In the genomic region with DNA sequence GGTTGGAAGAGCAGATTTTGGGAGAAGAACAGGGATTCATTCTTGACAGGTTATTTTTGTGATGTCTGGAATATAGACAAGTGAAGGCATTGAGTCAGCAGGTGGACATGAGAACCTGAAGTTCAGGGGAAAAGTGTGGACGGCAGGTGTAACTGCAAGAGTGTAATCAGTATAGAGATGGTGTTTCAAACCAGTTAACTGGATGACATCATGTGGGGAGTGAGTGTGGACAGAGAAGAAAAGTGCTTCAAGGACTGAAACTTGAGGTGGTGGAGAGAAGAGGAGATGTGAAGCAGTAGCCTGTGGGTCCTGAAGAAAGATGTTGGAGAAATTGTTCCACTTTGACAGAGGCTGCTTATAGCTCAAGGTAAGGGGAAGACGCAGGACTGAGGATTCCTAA, we compare ENCODE assay signal across 32 cellular contexts. TPM values are rescaled to one million over a fixed set of nuclear protein-coding genes. Genes with fewer than 3 reads are reported as not detected.
"Had no signal": no experiment of that assay in that cellular context is flagged by ENCODE, and none has a peak within 500 bp of the region (broad histone marks: within the 10 kb centered on the region; RNA-seq: fewer than 3 reads in every experiment).

No MANE protein-coding gene starts in this region.

- H3K9me3 ChIP-seq: ascending aorta, MG63, SJCRH30 had no signal

- H3K4me1 ChIP-seq: ascending aorta, SJCRH30 had no signal

- DNase-seq: activated CD4-positive, alpha-beta T cell treated with anti-CD3 and anti-CD28 coated beads, Interleukin-2, amount 10 ng/mL, durations not matched to agents 24 days and 14 days; activated CD4-positive, alpha-beta T cell treated with anti-CD3 and anti-CD28 coated beads, Interleukin-2, amount 50 U/mL, for 4 hours; activated gamma-delta T cell; activated naive CD4-positive, alpha-beta T cell treated with Interleukin-2 at 50 U/mL for 16 hours; activated naive CD8-positive, alpha-beta T cell treated with anti-CD3 and anti-CD28 coated beads, Interleukin-2, amount 10 ng/mL, durations not matched to agents 7 days and 5 days; activated T-cell treated with anti-CD3 and anti-CD28 coated beads, Interleukin-2, amount 50 U/mL, for 24 hours; amygdala; Karpas-422; MG63; NCI-H1048; NCI-H1105 treated with DMSO at 0.1 percent for 48 hours; NCI-H1436; NCI-H1694; NCI-H1930; NCI-H345; NCI-H524 treated with DMSO at 0.1 percent for 48 hours; OCI-M1; SHP77; SJCRH30 had no signal

- H3K4me3 Mint-ChIP-seq: activated CD4-positive, alpha-beta T cell treated with anti-CD3 and anti-CD28 coated beads, Interleukin-2, amount 10 ng/mL, durations not matched to agents 24 days and 14 days; activated CD8-positive, alpha-beta T cell treated with anti-CD3 and anti-CD28 coated beads, Interleukin-2, amount 10 ng/mL, durations not matched to agents 7 days and 5 days; activated naive CD4-positive, alpha-beta T cell treated with anti-CD3 and anti-CD28 coated beads, Interleukin-2, amount 50 U/mL, for 24 hours; activated naive CD8-positive, alpha-beta T cell treated with anti-CD3 and anti-CD28 coated beads, Interleukin-2, amount 10 ng/mL, durations not matched to agents 7 days and 5 days; activated T-cell treated with anti-CD3 and anti-CD28 coated beads, Interleukin-2, amount 50 U/mL, for 24 hours; central memory CD8-positive, alpha-beta T cell; T-helper 1 cell treated with Interleukin-12 subunit alpha and Interleukin-12 subunit beta and Interleukin-4 antibody, amounts not matched to agents 30 μg/mL and 1 μg/mL, for 36 hours; T-helper 2 cell treated with Interferon-gamma antibody and Interleukin-4, amounts not matched to agents 5 μg/mL and 100 μg/mL, for 36 hours had no signal

- ATAC-seq: activated CD8-positive, alpha-beta T cell treated with anti-CD3 and anti-CD28 coated beads, Interleukin-2, amount 10 ng/mL, durations not matched to agents 7 days and 5 days; Panc1 had no signal

- H3K27me3 Mint-ChIP-seq: activated CD4-positive, alpha-beta T cell treated with anti-CD3 and anti-CD28 coated beads, Interleukin-2, amount 10 ng/mL, durations not matched to agents 24 days and 14 days; activated naive CD4-positive, alpha-beta T cell treated with anti-CD3 and anti-CD28 coated beads, Interleukin-2, amount 50 U/mL, for 24 hours; activated naive CD8-positive, alpha-beta T cell treated with anti-CD3 and anti-CD28 coated beads, Interleukin-2, amount 10 ng/mL, durations not matched to agents 7 days and 5 days; activated T-cell treated with anti-CD3 and anti-CD28 coated beads, Interleukin-2, amount 50 U/mL, for 24 hours; central memory CD8-positive, alpha-beta T cell had no signal

- H3K27ac ChIP-seq: ascending aorta, cardiac muscle cell, SJCRH30, SK-N-MC had no signal

- H3K9me3 Mint-ChIP-seq: activated naive CD4-positive, alpha-beta T cell treated with anti-CD3 and anti-CD28 coated beads, Interleukin-2, amount 50 U/mL, for 24 hours; activated T-cell treated with anti-CD3 and anti-CD28 coated beads, Interleukin-2, amount 50 U/mL, for 24 hours; central memory CD8-positive, alpha-beta T cell had no signal

- H3K36me3 ChIP-seq: ascending aorta, cardiac muscle cell, MG63, SJCRH30 had no signal

- H3K4me3 ChIP-seq: ascending aorta, cardiac muscle cell, MG63, SJCRH30, SK-N-MC had no signal

- H3K36me3 Mint-ChIP-seq: activated naive CD4-positive, alpha-beta T cell treated with anti-CD3 and anti-CD28 coated beads, Interleukin-2, amount 50 U/mL, for 24 hours had no signal

- H3K4me1 Mint-ChIP-seq: activated naive CD4-positive, alpha-beta T cell treated with anti-CD3 and anti-CD28 coated beads, Interleukin-2, amount 50 U/mL, for 24 hours; central memory CD8-positive, alpha-beta T cell had no signal

- H3K27me3 ChIP-seq: ascending aorta, cardiac muscle cell, MG63 had no signal

- H3K27ac Mint-ChIP-seq: activated CD4-positive, alpha-beta T cell treated with anti-CD3 and anti-CD28 coated beads, Interleukin-2, amount 10 ng/mL, durations not matched to agents 24 days and 14 days; activated CD8-positive, alpha-beta T cell treated with anti-CD3 and anti-CD28 coated beads, Interleukin-2, amount 10 ng/mL, durations not matched to agents 7 days and 5 days; activated naive CD4-positive, alpha-beta T cell treated with anti-CD3 and anti-CD28 coated beads, Interleukin-2, amount 50 U/mL, for 24 hours; activated naive CD8-positive, alpha-beta T cell treated with anti-CD3 and anti-CD28 coated beads, Interleukin-2, amount 10 ng/mL, durations not matched to agents 7 days and 5 days; activated T-cell treated with anti-CD3 and anti-CD28 coated beads, Interleukin-2, amount 50 U/mL, for 24 hours; activated T-helper 2 cell treated with anti-CD3 and anti-CD28 coated beads, Interferon-gamma antibody, Interleukin-2, Interleukin-4, amounts not matched to agents 10 μg/mL and 5 μg/mL and 100 μg/mL, durations not matched to agents 14 hours and 24 hours and 36 hours; T-helper 1 cell treated with Interleukin-12 subunit alpha and Interleukin-12 subunit beta and Interleukin-4 antibody, amounts not matched to agents 30 μg/mL and 1 μg/mL, for 36 hours; T-helper 2 cell treated with Interferon-gamma antibody and Interleukin-4, amounts not matched to agents 5 μg/mL and 100 μg/mL, for 36 hours had no signal

- FAIRE-seq: TTC549 had no signal

RNA-seq across cellular contexts. Expression of a gene that starts 7.1 kb away (rescaled TPM):
- total RNA-seq: activated naive CD8-positive, alpha-beta T cell treated with anti-CD3 and anti-CD28 coated beads, Interleukin-2, amount 10 ng/mL, durations not matched to agents 7 days and 5 days; cardiac muscle cell; chondrocyte; RPMI7951; SJCRH30 had no signal
- polyA plus RNA-seq: cardiac muscle cell had no signal

RNA-seq across cellular contexts. Expression of a gene that starts 37.2 kb away (rescaled TPM):
- total RNA-seq: RPMI7951, SJCRH30 had no signal
